In genomic region chr3:172813462-172813861, GRCh38 we compare ENCODE assay signal across 10 cellular contexts.
"Had no signal": no experiment of that assay in that cellular context is flagged by ENCODE, and none has a peak within 500 bp of the region (broad histone marks: within the 10 kb centered on the region; RNA-seq: fewer than 3 reads in every experiment).

No MANE protein-coding gene starts in this region.

- H3K4me1 ChIP-seq: HAP-1 had no signal

- ATAC-seq: GM23338, HCT116 had no signal

- H3K4me3 ChIP-seq: GM23248, GM23338, HAP-1 had no signal

- H3K9ac ChIP-seq: GM23248 had no signal

- FAIRE-seq: H1 had no signal

- DNase-seq: GM23248, GOT3, H7, H9, HCEC 1CT, HFFc6 had no signal

- H3K27ac ChIP-seq: GM23248 had no signal

- H3K4me2 ChIP-seq: GM23338 had no signal

- H3K9me3 ChIP-seq: HAP-1 had no signal

- H2AFZ ChIP-seq: GM23248, GM23338 had no signal
